ENCODE assay signal across 8 cellular contexts in genomic region chr10:79070091-79070610, GRCh38. TPM values are rescaled to one million over a fixed set of nuclear protein-coding genes. Genes with fewer than 3 reads are reported as not detected.
A peak's percentile ranks its signal among the peaks of the same experiment; 100 is the strongest.
DNase-seq lines count a peak whose midpoint lies in the region; ATAC-seq and TF ChIP-seq lines count a peak whose summit lies in the region.

No MANE protein-coding gene starts in this region.

- DNase-seq in activated T-cell treated with anti-CD3 and anti-CD28 coated beads, Interleukin-2, amount 50 U/mL, for 1 hour, result peak; percentile 36
- DNase-seq in activated T-cell treated with anti-CD3 and anti-CD28 coated beads, Interleukin-2, amount 50 U/mL, for 48 hours, result no peak
- no peak for DNase-seq in activated naive CD8-positive, alpha-beta T cell treated with anti-CD3 and anti-CD28 coated beads, Interleukin-2, amount 10 ng/mL, durations not matched to agents 7 days and 5 days
- DNase-seq in left ventricle myocardium inferior (peak; percentile 67), prostate gland (ENCODE audit: low spot score) (peak; percentile 50), SIG-M5 treated with dmso at 0.1 percent for 504 hours (lab: John Stamatoyannopoulos, UW; ENCODE audit: unreplicated experiment) (no peak), GM19240 (ENCODE audit: insufficient read length, low spot score) (no peak)

- H3K4me1 Mint-ChIP-seq in activated naive CD8-positive, alpha-beta T cell treated with anti-CD3 and anti-CD28 coated beads, Interleukin-2, amount 10 ng/mL, durations not matched to agents 7 days and 5 days, result peaks cover 11% of the 10 kb centered on the region

- H3K27ac ChIP-seq in left ventricle myocardium inferior (replicated peaks) (peak overlapping the region; percentile 99), prostate gland (peak overlapping the region; percentile 97 to 99)

- peaks cover 2% of the 10 kb centered on the region for H3K36me3 Mint-ChIP-seq in activated naive CD8-positive, alpha-beta T cell treated with anti-CD3 and anti-CD28 coated beads, Interleukin-2, amount 10 ng/mL, durations not matched to agents 7 days and 5 days

- H3K36me3 ChIP-seq in left ventricle myocardium inferior (no peaks in the 10 kb centered on the region), prostate gland (no peaks in the 10 kb centered on the region)

- peaks cover 16% of the 10 kb centered on the region for H3K27me3 Mint-ChIP-seq in activated naive CD8-positive, alpha-beta T cell treated with anti-CD3 and anti-CD28 coated beads, Interleukin-2, amount 10 ng/mL, durations not matched to agents 7 days and 5 days

- H3K27me3 ChIP-seq in left ventricle myocardium inferior (ENCODE audit: low read depth) (no peaks in the 10 kb centered on the region), prostate gland (replicated peaks; ENCODE audit: insufficient read depth) (no peaks in the 10 kb centered on the region)

- H3K27ac Mint-ChIP-seq in activated naive CD8-positive, alpha-beta T cell treated with anti-CD3 and anti-CD28 coated beads, Interleukin-2, amount 10 ng/mL, durations not matched to agents 7 days and 5 days, result peak overlapping the region; percentile 80

- peak overlapping the region; percentile 92 for H3K4me3 Mint-ChIP-seq in activated naive CD8-positive, alpha-beta T cell treated with anti-CD3 and anti-CD28 coated beads, Interleukin-2, amount 10 ng/mL, durations not matched to agents 7 days and 5 days

- POLR2A ChIA-PET in activated naive CD8-positive, alpha-beta T cell treated with anti-CD3 and anti-CD28 coated beads, Interleukin-2, amount 10 ng/mL, durations not matched to agents 7 days and 5 days (lab: Charles Lee), result no interaction called here

- H3K9me3 ChIP-seq in left ventricle myocardium inferior (replicated peaks) (no peaks in the 10 kb centered on the region), prostate gland (no peaks in the 10 kb centered on the region)

- no peaks in the 10 kb centered on the region for H3K9me3 Mint-ChIP-seq in activated naive CD8-positive, alpha-beta T cell treated with anti-CD3 and anti-CD28 coated beads, Interleukin-2, amount 10 ng/mL, durations not matched to agents 7 days and 5 days

- TF ChIP-seq CTCF in left ventricle myocardium inferior (IDR thresholded peaks at IDR 0.05; ENCODE audit: borderline replicate concordance) (no peak), prostate gland (IDR thresholded peaks at IDR 0.05) (peak in 1 of 4 experiments; percentile 5)

- no peak for ATAC-seq in activated naive CD8-positive, alpha-beta T cell treated with anti-CD3 and anti-CD28 coated beads, Interleukin-2, amount 10 ng/mL, durations not matched to agents 7 days and 5 days (ENCODE audit: low read depth)
- ATAC-seq in HG03045 (IDR thresholded peaks at IDR 0.05; ENCODE audit: unreplicated experiment), result no peak

- intact Hi-C loops in left ventricle myocardium inferior (cut with micrococcal nuclease), result loop anchor here (5.0 kb wide), 1 partner anchor 77 kb away; no protein-coding TSS in a partner anchor
- intact Hi-C loops in prostate gland (cut with DNase I), result loop anchor here (2.0 to 5.0 kb wide), 5 partner anchors 43 to 858 kb away; no protein-coding TSS in a partner anchor

- WGBS in prostate gland, result under 1% methylated on average over 35 of the region's 54 CpGs

- no peak for TF ChIP-seq POLR2A in prostate gland (IDR thresholded peaks at IDR 0.05)

- H3K4me1 ChIP-seq in left ventricle myocardium inferior (peaks cover 79% of the 10 kb centered on the region), prostate gland (replicated peaks) (peaks cover 31% of the 10 kb centered on the region)

- H3K4me3 ChIP-seq in left ventricle myocardium inferior (peak overlapping the region; percentile 89), prostate gland (peak overlapping the region; percentile 92 to 93)

RNA-seq across cellular contexts. Expression of gene ZMIZ1, which starts 1.4 kb away (rescaled TPM):
- total RNA-seq in activated naive CD8-positive, alpha-beta T cell treated with anti-CD3 and anti-CD28 coated beads, Interleukin-2, amount 10 ng/mL, durations not matched to agents 7 days and 5 days, result 10 to 100 TPM; 28.8 to 29.3 TPM
- total RNA-seq in left ventricle myocardium inferior, result 55.9 TPM
- 10 to 100 TPM; 69.6 to 78.5 TPM for total RNA-seq in prostate gland

Comparison
In these comparisons a context has a peak if more than half of its experiments do, and no peak if none do; other contexts are left out.
1. DNase-seq: peak in activated T-cell treated with anti-CD3 and anti-CD28 coated beads, Interleukin-2, amount 50 U/mL, for 1 hour (single experiment), left ventricle myocardium inferior (single experiment) and prostate gland (single experiment); none in activated T-cell treated with anti-CD3 and anti-CD28 coated beads, Interleukin-2, amount 50 U/mL, for 48 hours (0 of 2), activated naive CD8-positive, alpha-beta T cell treated with anti-CD3 and anti-CD28 coated beads, Interleukin-2, amount 10 ng/mL, durations not matched to agents 7 days and 5 days (single experiment), SIG-M5 treated with dmso at 0.1 percent for 504 hours (single experiment) and GM19240 (single experiment).